1 cellular context compared by ENCODE assay signal in genomic region chr14:50410921-50411320, GRCh38.
TF ChIP-seq lines count a peak whose summit lies in the region.

No MANE protein-coding gene starts in this region.

TF ChIP-seq in SK-N-SH treated with all-trans-retinoic acid at 6 μM for 48 hours, 23 proteins besides CTCF, POLR2A, EP300 and RAD21 (continued from another document):
- TF ChIP-seq TOX (CRISPR knock-in tag; IDR thresholded peaks at IDR 0.05; ENCODE audit: borderline replicate concordance) (no peak), CSDC2 (CRISPR knock-in tag; IDR thresholded peaks at IDR 0.05) (no peak), ZNF565 (CRISPR knock-in tag; conservative IDR thresholded peaks at IDR 0.05; ENCODE audit: low read depth) (no peak), RARB (CRISPR knock-in tag; IDR thresholded peaks at IDR 0.05) (no peak), OSR1 (CRISPR knock-in tag; IDR thresholded peaks at IDR 0.05) (no peak), ZNF70 (CRISPR knock-in tag; IDR thresholded peaks at IDR 0.05) (no peak), ZFP3 (CRISPR knock-in tag; IDR thresholded peaks at IDR 0.05) (no peak)
TF ChIP-seq in SK-N-SH treated with all-trans-retinoic acid at 6 μM for 48 hours: peak in this region for 2.
